In the genomic region with DNA sequence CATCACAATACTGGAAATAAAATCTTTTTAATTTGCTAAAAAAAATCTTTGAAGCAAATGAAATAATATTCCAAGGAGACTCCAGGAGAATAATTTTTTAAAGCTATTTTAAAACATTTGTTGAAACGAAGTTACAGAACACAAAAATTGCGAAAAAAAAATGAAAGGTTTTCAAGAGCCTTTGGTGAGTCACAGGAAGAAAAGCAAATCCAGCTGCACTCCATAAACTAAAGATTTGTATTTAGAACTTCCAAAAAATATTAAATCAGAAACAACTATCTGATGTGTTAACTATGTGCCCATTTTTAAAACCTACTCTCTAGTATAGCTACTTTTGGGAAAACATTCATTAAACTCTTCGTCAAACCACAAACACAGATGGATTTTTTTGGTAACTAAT, we compare ENCODE assay signal across 1 cellular context.
TF ChIP-seq lines count a peak whose summit lies in the region.

No MANE protein-coding gene starts in this region.

TF ChIP-seq in WTC11, 78 proteins besides CTCF, POLR2A, EP300 and RAD21 (continued from another document):
- TF ChIP-seq, protein P1, sequence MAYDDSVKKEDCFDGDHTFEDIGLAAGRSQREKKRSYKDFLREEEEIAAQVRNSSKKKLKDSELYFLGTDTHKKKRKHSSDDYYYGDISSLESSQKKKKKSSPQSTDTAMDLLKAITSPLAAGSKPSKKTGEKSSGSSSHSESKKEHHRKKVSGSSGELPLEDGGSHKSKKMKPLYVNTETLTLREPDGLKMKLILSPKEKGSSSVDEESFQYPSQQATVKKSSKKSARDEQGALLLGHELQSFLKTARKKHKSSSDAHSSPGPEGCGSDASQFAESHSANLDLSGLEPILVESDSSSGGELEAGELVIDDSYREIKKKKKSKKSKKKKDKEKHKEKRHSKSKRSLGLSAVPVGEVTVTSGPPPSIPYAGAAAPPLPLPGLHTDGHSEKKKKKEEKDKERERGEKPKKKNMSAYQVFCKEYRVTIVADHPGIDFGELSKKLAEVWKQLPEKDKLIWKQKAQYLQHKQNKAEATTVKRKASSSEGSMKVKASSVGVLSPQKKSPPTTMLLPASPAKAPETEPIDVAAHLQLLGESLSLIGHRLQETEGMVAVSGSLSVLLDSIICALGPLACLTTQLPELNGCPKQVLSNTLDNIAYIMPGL (CRISPR knock-in tag; IDR thresholded peaks at IDR 0.05): no peak
- TF ChIP-seq ZNF671 (CRISPR knock-in tag; IDR thresholded peaks at IDR 0.05): no peak
